In genomic region chr2:41966431-41966893, GRCh38 we compare ENCODE assay signal across 8 cellular contexts.
DNase-seq lines count a peak whose midpoint lies in the region; TF ChIP-seq lines count a peak whose summit lies in the region.
"Had no signal": no experiment of that assay in that cellular context is flagged by ENCODE, and none has a peak within 500 bp of the region (broad histone marks: within the 10 kb centered on the region; RNA-seq: fewer than 3 reads in every experiment).

No MANE protein-coding gene starts in this region.

- H3K9me3 ChIP-seq in colonic mucosa (no peaks in the 10 kb centered on the region), tibial artery (no peaks in the 10 kb centered on the region), MM.1S (replicated peaks; ENCODE audit: insufficient read depth, low read length) (no peaks in the 10 kb centered on the region), H9 (ENCODE audit: control insufficient read depth, low read depth, low read length) (no peaks in the 10 kb centered on the region)

- intact Hi-C loops in colonic mucosa (cut with DNase I), result loop anchor here (10.0 kb wide), 1 partner anchor 78 kb away; the partner anchor contains the start of gene PKDCC
- intact Hi-C loops in lower leg skin (cut with DNase I; ENCODE audit: low total_unique reads), result no loop called here
- intact Hi-C loops in tibial artery (cut with DNase I; ENCODE audit: low total_unique reads), result loop anchor here (10.0 kb wide), 1 partner anchor 52 kb away; no protein-coding TSS in a partner anchor

- H3K9ac ChIP-seq in colonic mucosa (ENCODE audit: low read depth in 2 of 2, low read length in 2 of 2) (peak overlapping the region in 1 of 2 donors; percentile 22), MM.1S (ENCODE audit: low read length) (no peak overlapping the region), H9 (ENCODE audit: extremely low read depth, insufficient read length, low read length) (no peak overlapping the region)

- no peak overlapping the region for H3K4me2 ChIP-seq in MM.1S (ENCODE audit: low read depth, low read length)
- no peak overlapping the region for H3K4me2 ChIP-seq in H9 (ENCODE audit: insufficient read depth, insufficient read length, low read length)

- peaks cover 5% of the 10 kb centered on the region for H3K27me3 Mint-ChIP-seq in H9 (ENCODE audit: low read depth)

- no peak overlapping the region for H4K8ac ChIP-seq in H9 (replicated peaks; ENCODE audit: insufficient read length, low read depth, low read length)

- H3K4me1 Mint-ChIP-seq in H9, result peaks cover 49 to 61% of the 10 kb centered on the region in 2 experiments

- no peak overlapping the region for H2BK20ac ChIP-seq in H9 (ENCODE audit: low read depth, low read length, poor library complexity, severe bottlenecking)

- no peak overlapping the region for H2BK5ac ChIP-seq in H9 (ENCODE audit: insufficient read length, low read length)

- WGBS in lower leg skin, 2 donors, result 32 to 35% methylated on average over 10 of the region's 10 CpGs
- WGBS in H9 (ENCODE audit: extremely low coverage, insufficient read length, low lambda C conversion rate), result no CpG with 5 or more reads among the region's 10 CpGs

- no peak overlapping the region for H3K4ac ChIP-seq in H9 (ENCODE audit: low read depth, low read length)

- H3K4me3 ChIP-seq in NB4 (ENCODE audit: low read depth, low read length) (no peak overlapping the region), colonic mucosa (no peak overlapping the region), lower leg skin (ENCODE audit: low read depth, poor library complexity, severe bottlenecking) (no peak overlapping the region), tibial artery (peak overlapping the region in 1 of 2 donors; percentile 4), MM.1S (ENCODE audit: low read length) (no peak overlapping the region)

- H3K79me2 ChIP-seq in MM.1S (ENCODE audit: low read length) (no peaks in the 10 kb centered on the region), H9 (ENCODE audit: insufficient read depth, low read length) (no peaks in the 10 kb centered on the region)

- H4K20me1 ChIP-seq in MM.1S (ENCODE audit: insufficient read depth, low read length) (no peaks in the 10 kb centered on the region), H9 (ENCODE audit: control insufficient read depth, insufficient read depth, insufficient read length) (no peaks in the 10 kb centered on the region)

- TF ChIP-seq CTCF in NB4 (IDR thresholded peaks at IDR 0.05; ENCODE audit: low read depth, low read length) (no peak), colonic mucosa (IDR thresholded peaks at IDR 0.05) (no peak), lower leg skin (IDR thresholded peaks at IDR 0.05) (no peak), tibial artery (IDR thresholded peaks at IDR 0.05) (no peak), MM.1S (IDR thresholded peaks at IDR 0.05; ENCODE audit: low read length) (no peak), H9 (conservative IDR thresholded peaks at IDR 0.05) (no peak)

- H4K91ac ChIP-seq in H9 (ENCODE audit: insufficient read length, low read depth, low read length), result no peak overlapping the region

- H2BK12ac ChIP-seq in H9 (ENCODE audit: insufficient read length, low read depth, low read length), result no peak overlapping the region

- peak; percentile 11 for DNase-seq in NB4 (ENCODE audit: low read depth)
- DNase-seq in colonic mucosa, result peak; percentile 83
- DNase-seq in lower leg skin (ENCODE audit: low spot score in 2 of 2), result peak; percentile 82 to 96
- peak; percentile 93 to 96 for DNase-seq in tibial artery
- DNase-seq in MM.1S, result no peak
- no peak for DNase-seq in NCI-H2171 treated with DMSO at 0.1 percent for 48 hours (lab: John Stamatoyannopoulos, UW)
- DNase-seq in H9, result no peak
- DNase-seq: central memory CD4-positive, alpha-beta T cell had no signal

- H3K14ac ChIP-seq in H9 (ENCODE audit: insufficient read depth, low read length), result no peak overlapping the region

- H4K5ac ChIP-seq in H9 (ENCODE audit: insufficient read length, low read depth, low read length), result no peak overlapping the region

- H3K56ac ChIP-seq in H9 (ENCODE audit: insufficient read length, low read depth, low read length), result no peak overlapping the region

- no peak overlapping the region for H3K4me3 Mint-ChIP-seq in H9

- no peaks in the 10 kb centered on the region for H3K36me3 ChIP-seq in colonic mucosa
- no peaks in the 10 kb centered on the region for H3K36me3 ChIP-seq in tibial artery
- no peaks in the 10 kb centered on the region for H3K36me3 ChIP-seq in MM.1S (replicated peaks; ENCODE audit: insufficient read depth, low read length)

- H3K27ac Mint-ChIP-seq in H9, result no peak overlapping the region

- no peaks in the 10 kb centered on the region; a peak in 1 of 7 replicates for H3K36me3 Mint-ChIP-seq in H9 (ENCODE audit: insufficient read depth in 1 of 3, low read depth in 3 of 3)

- H3K79me1 ChIP-seq in H9 (ENCODE audit: insufficient read depth, low read depth, low read length, poor library complexity, severe bottlenecking), result no peaks in the 10 kb centered on the region

- TF ChIP-seq POLR2A in NB4 (IDR thresholded peaks at IDR 0.05; ENCODE audit: extremely low read depth, insufficient read length) (no peak), lower leg skin (IDR thresholded peaks at IDR 0.05) (no peak)

- peaks cover 21% of the 10 kb centered on the region for H3K4me1 ChIP-seq in colonic mucosa
- H3K4me1 ChIP-seq in tibial artery, result peaks cover 0 to 66% (median 54%) of the 10 kb centered on the region in 4 donors
- H3K4me1 ChIP-seq in MM.1S (ENCODE audit: low read length), result no peaks in the 10 kb centered on the region
- peaks cover 6% of the 10 kb centered on the region; the same call in 1 of the 2 replicates for H3K4me1 ChIP-seq in H9 (ENCODE audit: insufficient read depth, low read length)

- H3K23ac ChIP-seq in H9 (ENCODE audit: insufficient read length, low read depth, low read length), result no peak overlapping the region

- H3K9me3 Mint-ChIP-seq in H9, result no peaks in the 10 kb centered on the region; a peak in 1 of 5 replicates

- H3K23me2 ChIP-seq in H9 (ENCODE audit: insufficient read length, low read depth, low read length, poor library complexity, severe bottlenecking), result no peaks in the 10 kb centered on the region

- H2AK5ac ChIP-seq in H9 (ENCODE audit: insufficient read length, low read length), result no peak overlapping the region

- no peak overlapping the region for H2BK120ac ChIP-seq in H9 (ENCODE audit: low read depth, low read length, poor library complexity, severe bottlenecking)

- no peak overlapping the region for H2BK15ac ChIP-seq in H9 (ENCODE audit: low read depth, low read length)

- no peaks in the 10 kb centered on the region for H3F3A ChIP-seq in MM.1S (ENCODE audit: insufficient read depth, low read length)

- no peaks in the 10 kb centered on the region for H3K9me2 ChIP-seq in MM.1S (replicated peaks; ENCODE audit: insufficient read depth, low read length)

- H3K27ac ChIP-seq in colonic mucosa, result peak overlapping the region; percentile 25
- H3K27ac ChIP-seq in tibial artery, result peak overlapping the region; percentile 79 to 81
- H3K27ac ChIP-seq in MM.1S (ENCODE audit: low read length), result no peak overlapping the region
- H3K27ac ChIP-seq in H9 (ENCODE audit: insufficient read length, low read depth, low read length), result no peak overlapping the region

- no peak overlapping the region for H3K18ac ChIP-seq in H9 (ENCODE audit: insufficient read length, low read depth, low read length)

- H2AFZ ChIP-seq in MM.1S (ENCODE audit: low read length), result no peak overlapping the region
- H2AFZ ChIP-seq in H9 (ENCODE audit: low read length), result no peak overlapping the region

- no peak overlapping the region for H3T11ph ChIP-seq in H9 (ENCODE audit: low read length)

- no peaks in the 10 kb centered on the region for H3K27me3 ChIP-seq in colonic mucosa
- no peaks in the 10 kb centered on the region for H3K27me3 ChIP-seq in tibial artery
- no peaks in the 10 kb centered on the region for H3K27me3 ChIP-seq in MM.1S (replicated peaks; ENCODE audit: insufficient read depth, low read length)
- H3K27me3 ChIP-seq in H9 (ENCODE audit: insufficient read depth, low read length), result no peaks in the 10 kb centered on the region

Comparison
In these comparisons a context has a peak if more than half of its experiments do, and no peak if none do; other contexts are left out.
1. DNase-seq: peak in NB4 (single experiment), colonic mucosa (single experiment), lower leg skin (2 of 2) and tibial artery (2 of 2); none in MM.1S (single experiment), NCI-H2171 treated with DMSO at 0.1 percent for 48 hours (single experiment) and H9 (single experiment).
2. H3K27ac ChIP-seq: peak in colonic mucosa (single experiment) and tibial artery (2 of 2); none in MM.1S (single experiment) and H9 (single experiment).